In the genomic region with DNA sequence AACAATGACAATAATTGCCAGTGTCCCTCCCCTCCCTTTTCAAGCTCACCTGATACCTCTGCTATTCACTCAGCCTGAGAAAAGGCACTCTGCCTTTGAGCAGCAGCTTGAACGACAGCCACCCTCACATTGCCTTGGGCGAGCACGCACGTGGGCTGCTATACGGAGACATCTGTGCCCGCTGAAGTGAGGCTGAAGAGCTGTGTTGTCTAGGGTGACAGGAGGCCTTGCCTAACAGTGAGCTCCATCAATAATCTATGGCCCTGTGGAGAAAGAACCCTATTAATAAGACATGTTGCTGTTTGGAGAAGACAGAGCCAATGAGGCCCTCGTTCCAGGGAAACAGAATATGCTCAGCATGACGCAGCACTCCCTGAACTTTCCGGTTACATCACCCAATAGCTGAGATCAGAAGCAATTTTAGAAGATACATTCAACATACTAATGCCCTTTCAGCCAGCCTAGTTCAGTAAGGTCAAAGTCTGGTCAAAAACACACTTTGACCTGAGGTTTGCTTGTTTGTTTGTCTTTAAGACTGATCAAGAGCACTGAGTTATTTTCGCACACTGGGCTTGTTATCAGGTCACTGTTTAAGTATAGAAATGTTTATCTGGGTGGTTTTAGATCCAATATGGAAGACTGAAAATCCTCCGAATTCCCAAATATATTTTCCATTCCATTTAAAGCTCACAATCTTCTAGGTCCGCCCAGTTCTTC, we compare ENCODE assay signal across 10 cellular contexts. TPM values are rescaled to one million over a fixed set of nuclear protein-coding genes. Genes with fewer than 3 reads are reported as not detected.
DNase-seq lines count a peak whose midpoint lies in the region; ATAC-seq, FAIRE-seq and TF ChIP-seq lines count a peak whose summit lies in the region.
"Had no signal": no experiment of that assay in that cellular context is flagged by ENCODE, and none has a peak within 500 bp of the region (broad histone marks: within the 10 kb centered on the region; RNA-seq: fewer than 3 reads in every experiment).

No MANE protein-coding gene starts in this region.

- CTCF ChIA-PET in activated CD8-positive, alpha-beta T cell treated with anti-CD3 and anti-CD28 coated beads for 36 hours (lab: Charles Lee), result no interaction called here

- no peaks in the 10 kb centered on the region for H3K9me1 ChIP-seq in keratinocyte (ENCODE audit: control insufficient read depth, extremely low read depth, insufficient read depth, low read length)

- DNase-seq in NCI-H128 (lab: John Stamatoyannopoulos, UW; ENCODE audit: unreplicated experiment) (peak; percentile 22), caudate nucleus (lab: John Stamatoyannopoulos, UW) (peak in 45 of 61 donors; percentile 1 to 80 (median 37)), keratinocyte (ENCODE audit: low read depth, low spot score) (no peak), T-helper 2 cell (no peak), GM10266 (ENCODE audit: extremely low spot score) (no peak)
- DNase-seq in activated CD8-positive, alpha-beta T cell treated with anti-CD3 and anti-CD28 coated beads for 36 hours, result no peak
- DNase-seq: activated CD8-positive, alpha-beta T cell treated with anti-CD3 and anti-CD28 coated beads, Interleukin-2, amount 10 ng/mL, durations not matched to agents 7 days and 5 days; stimulated activated naive CD8-positive, alpha-beta T cell treated with anti-CD3 and anti-CD28 coated beads, Interleukin-15, Interleukin-2, amounts not matched to agents 100 U/mL and 50 U/mL, for 24 hours had no signal

- no peaks in the 10 kb centered on the region for H3K79me2 ChIP-seq in keratinocyte (ENCODE audit: control insufficient read depth, insufficient read depth, low read length)

- H3K9ac ChIP-seq in keratinocyte (ENCODE audit: control insufficient read depth, extremely low read depth, insufficient read depth, low read length), result no peak overlapping the region

- H3K27ac ChIP-seq in 22Rv1 (peak overlapping the region; percentile 59), caudate nucleus (ENCODE audit: low read depth, low read length) (peak overlapping the region; percentile 67), keratinocyte (ENCODE audit: control insufficient read depth, insufficient read depth, low read length) (no peak overlapping the region)

- no peak overlapping the region for H3K4me3 ChIP-seq in keratinocyte (ENCODE audit: control insufficient read depth in 2 of 3, extremely low read depth in 1 of 3, insufficient read depth in 2 of 3, low read depth in 1 of 3, low read length in 3 of 3)

- no peak for ATAC-seq in activated CD8-positive, alpha-beta T cell treated with anti-CD3 and anti-CD28 coated beads for 36 hours
- no peak for ATAC-seq in HG03571 (IDR thresholded peaks at IDR 0.05; ENCODE audit: unreplicated experiment)
- ATAC-seq: activated CD8-positive, alpha-beta T cell treated with anti-CD3 and anti-CD28 coated beads, Interleukin-2, amount 10 ng/mL, durations not matched to agents 7 days and 5 days; stimulated activated naive CD8-positive, alpha-beta T cell treated with anti-CD3 and anti-CD28 coated beads, Interleukin-15, Interleukin-2, amounts not matched to agents 100 U/mL and 50 U/mL, for 24 hours had no signal

- intact Hi-C loops in activated CD8-positive, alpha-beta T cell treated with anti-CD3 and anti-CD28 coated beads for 36 hours (cut with micrococcal nuclease), result no loop called here

- H3K4me1 ChIP-seq in keratinocyte (ENCODE audit: control insufficient read depth, extremely low read depth, insufficient read depth, low read length), result peaks cover 4% of the 10 kb centered on the region

- POLR2A ChIA-PET in activated CD8-positive, alpha-beta T cell treated with anti-CD3 and anti-CD28 coated beads for 36 hours (lab: Charles Lee), result no interaction called here

- H3K36me3 ChIP-seq in keratinocyte (ENCODE audit: control insufficient read depth in 2 of 2, extremely low read depth in 1 of 2, insufficient read depth in 2 of 2, low read length in 2 of 2), result no peaks in the 10 kb centered on the region

- no peak overlapping the region for H3K4me3 Mint-ChIP-seq in activated CD8-positive, alpha-beta T cell treated with anti-CD3 and anti-CD28 coated beads for 36 hours
- H3K4me3 Mint-ChIP-seq: activated CD8-positive, alpha-beta T cell treated with anti-CD3 and anti-CD28 coated beads, Interleukin-2, amount 10 ng/mL, durations not matched to agents 7 days and 5 days had no signal

- dilution Hi-C loops in keratinocyte (cut with MboI; ENCODE audit: extremely low pct_ligation_motif_present, low sequenced_read_pairs), result no loop called here

- no peak overlapping the region for H3K27ac Mint-ChIP-seq in activated CD8-positive, alpha-beta T cell treated with anti-CD3 and anti-CD28 coated beads for 36 hours
- H3K27ac Mint-ChIP-seq: activated CD8-positive, alpha-beta T cell treated with anti-CD3 and anti-CD28 coated beads, Interleukin-2, amount 10 ng/mL, durations not matched to agents 7 days and 5 days had no signal

- no peak for FAIRE-seq in keratinocyte (lab: Jason Lieb, UNC)

- no peaks in the 10 kb centered on the region for H4K20me1 ChIP-seq in keratinocyte (ENCODE audit: control insufficient read depth, extremely low read depth, insufficient read depth, low read length)

- no peaks in the 10 kb centered on the region for H3K27me3 ChIP-seq in keratinocyte (ENCODE audit: control insufficient read depth, extremely low read depth, insufficient read depth, low read length)

- H3K36me3 Mint-ChIP-seq in activated CD8-positive, alpha-beta T cell treated with anti-CD3 and anti-CD28 coated beads for 36 hours (ENCODE audit: low read depth), result no peaks in the 10 kb centered on the region

- no peaks in the 10 kb centered on the region for H3K4me1 Mint-ChIP-seq in activated CD8-positive, alpha-beta T cell treated with anti-CD3 and anti-CD28 coated beads for 36 hours (ENCODE audit: low read depth)

- TF ChIP-seq CTCF in 22Rv1 (IDR thresholded peaks at IDR 0.05), result no peak
- TF ChIP-seq CTCF in keratinocyte (optimal IDR thresholded peaks at IDR 0.05 in 1 of 3, IDR thresholded peaks at IDR 0.05 in 1 of 3, conservative IDR thresholded peaks at IDR 0.05 in 1 of 3; ENCODE audit: extremely low read depth in 1 of 3, insufficient read depth in 2 of 3, low read length in 3 of 3), result no peak
- TF ChIP-seq CTCF in activated CD8-positive, alpha-beta T cell treated with anti-CD3 and anti-CD28 coated beads for 36 hours (IDR thresholded peaks at IDR 0.05), result no peak
- no peak for TF ChIP-seq CTCF in GM10266 (IDR thresholded peaks at IDR 0.05; ENCODE audit: control insufficient read depth, insufficient read depth, low read depth, missing control alignments)

- H2AFZ ChIP-seq in keratinocyte (ENCODE audit: control insufficient read depth, low read length), result peak overlapping the region; percentile 68

- H3K4me2 ChIP-seq in keratinocyte (ENCODE audit: control insufficient read depth, extremely low read depth, insufficient read depth, low read depth, low read length), result no peak overlapping the region

- no peaks in the 10 kb centered on the region for H3K27me3 Mint-ChIP-seq in activated CD8-positive, alpha-beta T cell treated with anti-CD3 and anti-CD28 coated beads for 36 hours

- no peaks in the 10 kb centered on the region for H3K9me3 ChIP-seq in keratinocyte (ENCODE audit: control insufficient read depth, low read depth, low read length)

- no peaks in the 10 kb centered on the region for H3K9me3 Mint-ChIP-seq in activated CD8-positive, alpha-beta T cell treated with anti-CD3 and anti-CD28 coated beads for 36 hours

RNA-seq across cellular contexts. Expression of a gene that starts 30.6 kb away (rescaled TPM):
- polyA plus RNA-seq in keratinocyte, result 1.3 to 1.9 TPM (median 1.3 TPM) in 3 replicates
- polyA plus RNA-seq in keratinocyte (2011; ENCODE audit: low read depth), result 0.17 TPM
- 1.5 and 1.8 TPM in 2 replicates for polyA plus RNA-seq in keratinocyte (2011; cell fraction: cytosol; rRNA removed)
- polyA plus RNA-seq in keratinocyte (2011; cell fraction: nucleus; rRNA removed), result 1.6 and 1.7 TPM in 2 replicates
- 0.18 and 1.1 TPM in 2 replicates for polyA plus RNA-seq in keratinocyte (2012; ENCODE audit: low replicate concordance)
- polyA minus RNA-seq in keratinocyte, result 1.2 to 6.2 TPM (median 5.8 TPM) in 3 replicates
- 4.8 TPM for polyA minus RNA-seq in keratinocyte (2011; cell fraction: cytosol; rRNA and poly(A)+ RNA removed)
- polyA minus RNA-seq in keratinocyte (2011; cell fraction: nucleus; rRNA and poly(A)+ RNA removed), result 0.53 and 2.6 TPM in 2 replicates
- not detected for total RNA-seq in activated CD8-positive, alpha-beta T cell treated with anti-CD3 and anti-CD28 coated beads for 36 hours
- total RNA-seq: activated CD8-positive, alpha-beta T cell treated with anti-CD3 and anti-CD28 coated beads, Interleukin-2, amount 10 ng/mL, durations not matched to agents 7 days and 5 days had no signal

Comparison
In these comparisons a context has a peak if more than half of its experiments do, and no peak if none do; other contexts are left out.
1. DNase-seq: peak in NCI-H128 (single experiment) and caudate nucleus (45 of 61); none in keratinocyte (single experiment), activated CD8-positive, alpha-beta T cell treated with anti-CD3 and anti-CD28 coated beads for 36 hours (single experiment), T-helper 2 cell (0 of 5) and GM10266 (single experiment).